9 cellular contexts compared by ENCODE assay signal in genomic region chr4:39609454-39609911, GRCh38. TPM values are rescaled to one million over a fixed set of nuclear protein-coding genes. Genes with fewer than 3 reads are reported as not detected.
DNase-seq lines count a peak whose midpoint lies in the region; ATAC-seq, FAIRE-seq and TF ChIP-seq lines count a peak whose summit lies in the region.
"Had no signal": no experiment of that assay in that cellular context is flagged by ENCODE, and none has a peak within 500 bp of the region (broad histone marks: within the 10 kb centered on the region; RNA-seq: fewer than 3 reads in every experiment).

No MANE protein-coding gene starts in this region.

- peak; percentile 92 for ATAC-seq in GM21390 (IDR thresholded peaks at IDR 0.05; ENCODE audit: unreplicated experiment)
- peak; percentile 95 for ATAC-seq in HG03432 (IDR thresholded peaks at IDR 0.05; ENCODE audit: unreplicated experiment)

- H3K9me3 ChIP-seq in duodenal mucosa (ENCODE audit: control insufficient read depth in 1 of 2, low read length in 2 of 2) (no peaks in the 10 kb centered on the region), ovary (no peaks in the 10 kb centered on the region), esophagus muscularis mucosa (no peaks in the 10 kb centered on the region)

- peak; percentile 60; the same call in 1 of the 2 replicates for TF ChIP-seq POLR2A in GM12891 (IDR thresholded peaks at IDR 0.05; ENCODE audit: low read depth, low read length)
- no peak for TF ChIP-seq POLR2A in ovary (IDR thresholded peaks at IDR 0.05)
- no peak for TF ChIP-seq POLR2A in esophagus muscularis mucosa (IDR thresholded peaks at IDR 0.05; ENCODE audit: low read depth)

- no peaks in the 10 kb centered on the region for H3K27me3 ChIP-seq in duodenal mucosa (ENCODE audit: control insufficient read depth in 1 of 2, insufficient read depth in 2 of 2, low read length in 2 of 2)
- no peaks in the 10 kb centered on the region for H3K27me3 ChIP-seq in ovary
- no peaks in the 10 kb centered on the region for H3K27me3 ChIP-seq in esophagus muscularis mucosa

- H3K4me3 ChIP-seq in duodenal mucosa (ENCODE audit: low read depth in 1 of 2, low read length in 2 of 2), result no peak overlapping the region
- no peak overlapping the region for H3K4me3 ChIP-seq in ovary
- H3K4me3 ChIP-seq in esophagus muscularis mucosa, result no peak overlapping the region

- H3K4me1 ChIP-seq in duodenal mucosa (ENCODE audit: control insufficient read depth in 1 of 2, insufficient read depth in 2 of 2, low read length in 2 of 2) (peaks cover 0 to 8% of the 10 kb centered on the region in 2 donors), ovary (ENCODE audit: insufficient read depth) (no peaks in the 10 kb centered on the region), esophagus muscularis mucosa (peaks cover 7 to 24% (median 20%) of the 10 kb centered on the region in 4 donors)

- no peak overlapping the region for H3K9ac ChIP-seq in duodenal mucosa (ENCODE audit: low read depth in 1 of 2, low read length in 2 of 2)

- TF ChIP-seq CTCF in ovary (IDR thresholded peaks at IDR 0.05) (no peak), esophagus muscularis mucosa (IDR thresholded peaks at IDR 0.05) (no peak)

- H3K27ac ChIP-seq in duodenal mucosa (ENCODE audit: low read depth, low read length) (peak overlapping the region; percentile 13), ovary (no peak overlapping the region), esophagus muscularis mucosa (replicated peaks in 1 of 4) (no peak overlapping the region)

- H3K36me3 ChIP-seq in duodenal mucosa (ENCODE audit: control insufficient read depth in 1 of 2, insufficient read depth in 2 of 2, low read length in 2 of 2), result peaks cover 0 to 2% of the 10 kb centered on the region in 2 donors
- no peaks in the 10 kb centered on the region for H3K36me3 ChIP-seq in ovary
- H3K36me3 ChIP-seq in esophagus muscularis mucosa, result peaks cover 3 to 45% (median 21%) of the 10 kb centered on the region in 4 donors

- FAIRE-seq in GM12891 (lab: Jason Lieb, UNC), result peak; percentile 97

- TF ChIP-seq EP300 in ovary (IDR thresholded peaks at IDR 0.05) (no peak), esophagus muscularis mucosa (IDR thresholded peaks at IDR 0.05) (no peak)

- DNase-seq in GM12891 (ENCODE audit: insufficient read length, low spot score) (no peak), ovary (no peak), GM19240 (ENCODE audit: insufficient read length, low spot score) (no peak), esophagus muscularis mucosa (ENCODE audit: extremely low spot score) (no peak), D341Med (ENCODE audit: low spot score) (no peak)
- DNase-seq: NCI-H774 had no signal

- intact Hi-C loops in ovary (cut with DNase I) (no loop called here), esophagus muscularis mucosa (cut with DNase I) (no loop called here)

- WGBS in ovary, 3 donors, result 91 to 92% (median 91%) methylated on average over 6 of the region's 6 CpGs
- 76% methylated on average over 6 of the region's 6 CpGs for WGBS in esophagus muscularis mucosa

TF ChIP-seq in GM12891, 5 proteins besides CTCF, POLR2A, EP300 and RAD21:
- TF ChIP-seq SPI1 (IDR thresholded peaks at IDR 0.05; ENCODE audit: low read depth, low read length), result peak; percentile 97
- no peak for TF ChIP-seq TAF1 (IDR thresholded peaks at IDR 0.05; ENCODE audit: low read depth, low read length)
- 0 out of 2 replicates have a peak, but pooled peaks have one; percentile 41 for TF ChIP-seq POLR2AphosphoS5 (IDR thresholded peaks at IDR 0.05; ENCODE audit: low read depth, low read length)
- no peak for TF ChIP-seq PAX5 (IDR thresholded peaks at IDR 0.05; ENCODE audit: insufficient read depth, low read length, severe bottlenecking)
- no peak for TF ChIP-seq POU2F2 (IDR thresholded peaks at IDR 0.05; ENCODE audit: low read depth, low read length)

RNA-seq across cellular contexts. Expression of gene SMIM14, which starts 29.2 kb away (rescaled TPM):
- 99.2 TPM for polyA plus RNA-seq in GM12891 (2012; ENCODE audit: low read depth, missing spikeins)
- 10 to 100 TPM; 27.0 to 63.1 (median 56.9) TPM for total RNA-seq in ovary
- polyA plus RNA-seq in ovary, result 10 to 100 TPM; 18.8 to 83.6 TPM
- 10 to 100 TPM; 27.3 to 39.0 (median 29.6) TPM for total RNA-seq in esophagus muscularis mucosa
